ENCODE assay signal across 21 cellular contexts in the genomic region with DNA sequence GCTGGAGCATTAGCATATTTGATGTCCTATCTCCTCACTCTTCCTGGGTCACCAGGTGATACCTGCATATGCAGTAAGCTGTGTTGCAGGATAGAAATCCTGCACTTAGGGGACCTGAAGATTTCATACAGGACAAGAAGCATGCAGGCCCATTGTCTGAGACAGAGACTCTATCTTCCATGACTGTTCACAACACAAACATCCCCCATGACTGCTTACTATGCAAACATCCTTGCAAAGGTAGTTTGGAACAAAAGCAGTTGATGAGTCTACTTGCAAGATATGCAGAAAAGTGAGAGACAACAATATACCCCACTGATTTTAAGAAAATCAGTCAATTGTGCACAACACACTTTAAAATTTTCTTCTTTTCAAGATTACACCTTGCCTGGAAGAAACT.
"Had no signal": no experiment of that assay in that cellular context is flagged by ENCODE, and none has a peak within 500 bp of the region (broad histone marks: within the 10 kb centered on the region; RNA-seq: fewer than 3 reads in every experiment).

No MANE protein-coding gene starts in this region.

- H3K9ac ChIP-seq: KMS-11 had no signal

- ATAC-seq: HepG2, Panc1, Right ventricle myocardium inferior, SK-N-SH treated with all-trans-retinoic acid at 6 μM for 48 hours had no signal

- H3K27me3 ChIP-seq: SJCRH30 had no signal

- H3K4me2 ChIP-seq: KMS-11 had no signal

- DNase-seq: Kasumi-1, MM.1S, NCI-H1092 treated with DMSO at 0.1 percent for 48 hours, NCI-H1436, NCI-H187, NCI-H2029, NCI-H2081 treated with DMSO at 0.1 percent for 48 hours, NCI-H2171, NCI-H226, NCI-H446, NCI-H510A, NCI-H524 treated with DMSO at 0.1 percent for 48 hours, NCI-H69, NCI-H774, SHP77 treated with DMSO at 0.1 percent for 48 hours, SJCRH30 had no signal

- H3K36me3 ChIP-seq: SJCRH30 had no signal

- H3K9me3 ChIP-seq: SJCRH30 had no signal

- H3K4me3 ChIP-seq: SJCRH30 had no signal

- H3K4me1 ChIP-seq: SJCRH30 had no signal

- FAIRE-seq: HepG2 had no signal

- H3K27ac ChIP-seq: KMS-11, SJCRH30 had no signal
